In genomic region chr2:179096090-179096489, GRCh38 we compare ENCODE assay signal across 9 cellular contexts. TPM values are rescaled to one million over a fixed set of nuclear protein-coding genes. Genes with fewer than 3 reads are reported as not detected.
DNase-seq lines count a peak whose midpoint lies in the region; ATAC-seq and TF ChIP-seq lines count a peak whose summit lies in the region.
"Had no signal": no experiment of that assay in that cellular context is flagged by ENCODE, and none has a peak within 500 bp of the region (broad histone marks: within the 10 kb centered on the region; RNA-seq: fewer than 3 reads in every experiment).

No MANE protein-coding gene starts in this region.

- H4K20me1 ChIP-seq in OCI-LY7 (ENCODE audit: insufficient read depth, low read length) (no peaks in the 10 kb centered on the region), GM23338 (replicated peaks; ENCODE audit: insufficient read depth) (no peaks in the 10 kb centered on the region)

- H3K27ac ChIP-seq in OCI-LY7 (ENCODE audit: low read depth, low read length, poor library complexity, severe bottlenecking) (peak overlapping the region; percentile 56), GM23338 (ENCODE audit: low read depth) (no peak overlapping the region)

- CTCF ChIA-PET in OCI-LY7 (lab: Charles Lee; ENCODE audit: unreplicated experiment): interaction anchor here (0.9 kb wide), 1 partner anchor 11 kb away, joined by 3 read pairs; no protein-coding TSS in a partner anchor

- 0 out of 2 replicates have a peak, but pooled peaks cover 3% of the 10 kb centered on the region for H3K9me3 ChIP-seq in OCI-LY7 (ENCODE audit: low read length)

- H3K4me1 ChIP-seq in OCI-LY7 (ENCODE audit: insufficient read depth, low read length, poor library complexity, severe bottlenecking) (peaks cover 46% of the 10 kb centered on the region), GM23338 (ENCODE audit: insufficient read depth) (no peaks in the 10 kb centered on the region)

- H3K9me3 Mint-ChIP-seq in GM23338: peaks cover 28% of the 10 kb centered on the region

- H3K4me2 ChIP-seq in OCI-LY7 (ENCODE audit: low read length): peak overlapping the region; percentile 59
- no peak overlapping the region for H3K4me2 ChIP-seq in GM23338

- no peaks in the 10 kb centered on the region for H3K9me2 ChIP-seq in OCI-LY7 (ENCODE audit: insufficient read depth, low read length)
- H3K9me2 ChIP-seq in GM23338 (ENCODE audit: insufficient read depth): no peaks in the 10 kb centered on the region

- ATAC-seq in HG02885 (IDR thresholded peaks at IDR 0.05; ENCODE audit: poor library complexity, unreplicated experiment) (peak; percentile 92), GM23338 (no peak)
- ATAC-seq in stimulated activated naive CD8-positive, alpha-beta T cell treated with anti-CD3 and anti-CD28 coated beads, Interleukin-15, Interleukin-2, amounts not matched to agents 100 U/mL and 50 U/mL, for 24 hours: peak; percentile 57

- peaks cover 17% of the 10 kb centered on the region for H3K36me3 Mint-ChIP-seq in GM23338 (ENCODE audit: low read depth)

- H2AFZ ChIP-seq in OCI-LY7 (ENCODE audit: low read length): peak overlapping the region; percentile 52; the same call in 1 of the 2 replicates
- H2AFZ ChIP-seq in GM23338: no peak overlapping the region

- H3K27me3 ChIP-seq in GM23338 (ENCODE audit: insufficient read depth): no peaks in the 10 kb centered on the region

- DNase-seq in activated effector memory CD4-positive, alpha-beta T cell treated with anti-CD3 and anti-CD28 coated beads, Interleukin-2, amount 50 U/mL, for 16 hours: peak; percentile 65
- no peak for DNase-seq in activated effector memory CD4-positive, alpha-beta T cell treated with Interleukin-2 at 50 U/mL for 16 hours
- DNase-seq in OCI-LY7 (ENCODE audit: low spot score) (peak; percentile 83), GM23338 (ENCODE audit: low spot score) (no peak), 8988T (no peak), AG20443 (ENCODE audit: low spot score) (no peak)
- no peak for DNase-seq in stimulated activated naive CD8-positive, alpha-beta T cell treated with anti-CD3 and anti-CD28 coated beads, Interleukin-15, Interleukin-2, amounts not matched to agents 100 U/mL and 50 U/mL, for 24 hours

- H3K36me3 ChIP-seq in OCI-LY7 (ENCODE audit: insufficient read depth, low read length): no peaks in the 10 kb centered on the region; the same call in 1 of the 2 replicates
- peaks cover 5% of the 10 kb centered on the region; the same call in 1 of the 2 replicates for H3K36me3 ChIP-seq in GM23338 (ENCODE audit: insufficient read depth)

- H3K27ac Mint-ChIP-seq in GM23338: no peak overlapping the region

- POLR2A ChIA-PET in OCI-LY7 (lab: Charles Lee): interaction anchor here (0.7 to 3.4 kb wide), 4 partner anchors 10 to 592 kb away, joined by 3 to 16 read pairs (median 4); no protein-coding TSS in a partner anchor

- no peaks in the 10 kb centered on the region for H3K79me2 ChIP-seq in OCI-LY7 (ENCODE audit: insufficient read depth, low read depth, low read length)
- no peaks in the 10 kb centered on the region for H3K79me2 ChIP-seq in GM23338 (replicated peaks; ENCODE audit: insufficient read depth)

- peaks cover 4% of the 10 kb centered on the region for H3K27me3 Mint-ChIP-seq in GM23338 (ENCODE audit: insufficient read depth, low read depth, poor library complexity)

- H3K4me3 Mint-ChIP-seq in GM23338: no peak overlapping the region

- intact Hi-C loops in OCI-LY7 (cut with micrococcal nuclease; ENCODE audit: unreplicated experiment): loop anchor here (5.0 kb wide), 1 partner anchor 64 kb away; no protein-coding TSS in a partner anchor

- H3F3A ChIP-seq in GM23338 (replicated peaks; ENCODE audit: low read depth): no peaks in the 10 kb centered on the region

- TF ChIP-seq CTCF in OCI-LY7 (conservative IDR thresholded peaks at IDR 0.05; ENCODE audit: low read length) (no peak), GM23338 (conservative IDR thresholded peaks at IDR 0.05; ENCODE audit: low read depth in 2 of 2) (no peak)

- H3K4me3 ChIP-seq in OCI-LY7 (ENCODE audit: low read depth, low read length, poor library complexity, severe bottlenecking) (peak overlapping the region; percentile 12), GM23338 (no peak overlapping the region)

- no TSS peak for BruUV-seq in OCI-LY7 (replicated peaks; lab: Mats Ljungman, UMichigan)

- no peaks in the 10 kb centered on the region for H3K4me1 Mint-ChIP-seq in GM23338

TF ChIP-seq in GM23338, 12 proteins besides CTCF, POLR2A, EP300 and RAD21:
- TF ChIP-seq STAT1 (IDR thresholded peaks at IDR 0.05; ENCODE audit: unreplicated experiment) (no peak), ZNF114 (CRISPR knock-in tag; IDR thresholded peaks at IDR 0.05) (no peak), ZNF331 (CRISPR knock-in tag; IDR thresholded peaks at IDR 0.05; ENCODE audit: low read depth) (no peak)
TF ChIP-seq in GM23338: peak in this region for 0.

RNA-seq across cellular contexts. Expression of gene CCDC141, which starts 46.2 kb away (rescaled TPM):
- total RNA-seq in OCI-LY7 (2014; rRNA removed; shearing (Covaris generic)): 0.15 TPM in 1 of 2 replicates, not detected in the other
- 0.07 and 0.32 TPM in 2 replicates for total RNA-seq in OCI-LY7 (2022)
- 8.0 and 13.4 TPM in 2 replicates for total RNA-seq in GM23338 (2014; rRNA removed; shearing (Covaris generic))
- polyA plus RNA-seq in GM23338 (2016; fragmentation: Nextera tagmentation; extraction: Ambion mirVana): 8.9 and 11.7 TPM in 2 replicates
- total RNA-seq: fibroblast of villous mesenchyme had no signal

Comparison
In these comparisons a context has a peak if more than half of its experiments do, and no peak if none do; other contexts are left out.
1. DNase-seq: peak in activated effector memory CD4-positive, alpha-beta T cell treated with anti-CD3 and anti-CD28 coated beads, Interleukin-2, amount 50 U/mL, for 16 hours (single experiment) and OCI-LY7 (single experiment); none in activated effector memory CD4-positive, alpha-beta T cell treated with Interleukin-2 at 50 U/mL for 16 hours (single experiment), stimulated activated naive CD8-positive, alpha-beta T cell treated with anti-CD3 and anti-CD28 coated beads, Interleukin-15, Interleukin-2, amounts not matched to agents 100 U/mL and 50 U/mL, for 24 hours (single experiment), GM23338 (single experiment), 8988T (single experiment) and AG20443 (single experiment).